9 cellular contexts compared by ENCODE assay signal in genomic region chr9:79489241-79490000, GRCh38.
DNase-seq lines count a peak whose midpoint lies in the region; TF ChIP-seq lines count a peak whose summit lies in the region.
"Had no signal": no experiment of that assay in that cellular context is flagged by ENCODE, and none has a peak within 500 bp of the region (broad histone marks: within the 10 kb centered on the region; RNA-seq: fewer than 3 reads in every experiment).

No MANE protein-coding gene starts in this region.

- no peak for TF ChIP-seq CTCF in brain microvascular endothelial cell (IDR thresholded peaks at IDR 0.05; ENCODE audit: low read depth, low read length, missing control alignments)

- H3K36me3 Mint-ChIP-seq in activated CD4-positive, alpha-beta T cell treated with anti-CD3 and anti-CD28 coated beads, Interleukin-2, amount 10 ng/mL, durations not matched to agents 24 days and 14 days (ENCODE audit: low read depth) = no peaks in the 10 kb centered on the region

- no peaks in the 10 kb centered on the region for H3K27me3 ChIP-seq in brain microvascular endothelial cell (replicated peaks)
- H3K27me3 ChIP-seq in effector memory CD4-positive, alpha-beta T cell (replicated peaks; ENCODE audit: control insufficient read depth, insufficient read depth, low read length, poor library complexity, severe bottlenecking) = no peaks in the 10 kb centered on the region

- intact Hi-C loops in activated CD4-positive, alpha-beta T cell treated with anti-CD3 and anti-CD28 coated beads, Interleukin-2, amount 10 ng/mL, durations not matched to agents 24 days and 14 days (cut with micrococcal nuclease) = no loop called here

- H3K4me1 ChIP-seq in effector memory CD4-positive, alpha-beta T cell (ENCODE audit: control insufficient read depth, insufficient read depth, low read length, poor library complexity, severe bottlenecking) = no peaks in the 10 kb centered on the region

- in situ Hi-C loops in brain microvascular endothelial cell (cut with HindIII; ENCODE audit: low pct_ligation_motif_present, low sequenced_read_pairs) = no loop called here

- no peak overlapping the region for H3K27ac ChIP-seq in brain microvascular endothelial cell
- H3K27ac ChIP-seq in effector memory CD4-positive, alpha-beta T cell (ENCODE audit: insufficient read depth, low read length, poor library complexity, severe bottlenecking) = no peak overlapping the region

- no peaks in the 10 kb centered on the region for H3K9me3 Mint-ChIP-seq in activated CD4-positive, alpha-beta T cell treated with anti-CD3 and anti-CD28 coated beads, Interleukin-2, amount 10 ng/mL, durations not matched to agents 24 days and 14 days

- DNase-seq in SIG-M5 treated with dmso at 0.1 percent for 504 hours (lab: John Stamatoyannopoulos, UW; ENCODE audit: unreplicated experiment) (peak; percentile 41), SIG-M5 (lab: John Stamatoyannopoulos, UW) (no peak), brain microvascular endothelial cell (peak; percentile 63), kidney tubule cell (ENCODE audit: low spot score) (peak; percentile 58), ureter (ENCODE audit: low spot score) (peak; percentile 57), NCI-H526 treated with DMSO at 0.1 percent for 48 hours (lab: John Stamatoyannopoulos, UW) (no peak)
- DNase-seq in activated CD4-positive, alpha-beta T cell treated with anti-CD3 and anti-CD28 coated beads, Interleukin-2, amount 10 ng/mL, durations not matched to agents 24 days and 14 days = no peak
- DNase-seq in effector memory CD4-positive, alpha-beta T cell = no peak
- DNase-seq: ACHN had no signal

- H3K9me3 ChIP-seq in effector memory CD4-positive, alpha-beta T cell (ENCODE audit: control insufficient read depth, low read length) = no peaks in the 10 kb centered on the region

- H3K4me3 ChIP-seq in brain microvascular endothelial cell (ENCODE audit: low read depth, low read length) = no peak overlapping the region
- no peak overlapping the region for H3K4me3 ChIP-seq in effector memory CD4-positive, alpha-beta T cell (ENCODE audit: insufficient read depth, low read depth, low read length, poor library complexity, severe bottlenecking)

- H3K4me1 Mint-ChIP-seq in activated CD4-positive, alpha-beta T cell treated with anti-CD3 and anti-CD28 coated beads, Interleukin-2, amount 10 ng/mL, durations not matched to agents 24 days and 14 days = no peaks in the 10 kb centered on the region

- H3K27ac Mint-ChIP-seq in activated CD4-positive, alpha-beta T cell treated with anti-CD3 and anti-CD28 coated beads, Interleukin-2, amount 10 ng/mL, durations not matched to agents 24 days and 14 days = no peak overlapping the region

- H3K36me3 ChIP-seq in brain microvascular endothelial cell (replicated peaks) = no peaks in the 10 kb centered on the region
- H3K36me3 ChIP-seq in effector memory CD4-positive, alpha-beta T cell (ENCODE audit: control insufficient read depth, insufficient read depth, low read length) = no peaks in the 10 kb centered on the region

- no peaks in the 10 kb centered on the region for H3K27me3 Mint-ChIP-seq in activated CD4-positive, alpha-beta T cell treated with anti-CD3 and anti-CD28 coated beads, Interleukin-2, amount 10 ng/mL, durations not matched to agents 24 days and 14 days

- H3K4me3 Mint-ChIP-seq in activated CD4-positive, alpha-beta T cell treated with anti-CD3 and anti-CD28 coated beads, Interleukin-2, amount 10 ng/mL, durations not matched to agents 24 days and 14 days = no peak overlapping the region

Comparison
In these comparisons a context has a peak if more than half of its experiments do, and no peak if none do; other contexts are left out.
1. DNase-seq: peak in SIG-M5 treated with dmso at 0.1 percent for 504 hours (single experiment), brain microvascular endothelial cell (single experiment), kidney tubule cell (single experiment) and ureter (single experiment); none in SIG-M5 (single experiment), NCI-H526 treated with DMSO at 0.1 percent for 48 hours (single experiment), activated CD4-positive, alpha-beta T cell treated with anti-CD3 and anti-CD28 coated beads, Interleukin-2, amount 10 ng/mL, durations not matched to agents 24 days and 14 days (single experiment) and effector memory CD4-positive, alpha-beta T cell (0 of 3).